In the genomic region with DNA sequence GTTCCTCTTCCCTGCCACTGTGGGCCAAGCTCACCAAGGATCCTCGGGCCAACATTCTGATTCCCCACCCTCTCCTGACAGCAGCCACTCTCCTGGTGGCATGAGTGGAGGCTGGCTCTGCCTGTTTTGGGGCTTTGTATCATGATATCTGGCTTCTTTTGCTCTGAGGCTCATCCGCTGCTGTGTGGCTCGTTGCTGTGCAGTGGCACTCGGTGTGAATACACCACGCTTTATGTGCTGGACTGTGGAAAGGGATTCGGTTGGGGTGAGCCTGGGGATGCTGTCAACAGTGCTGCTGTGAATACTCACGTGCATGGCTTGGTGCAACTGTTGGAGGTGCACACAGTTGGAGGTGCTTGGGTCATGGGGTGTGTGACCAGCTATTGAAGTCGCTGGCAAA, we compare ENCODE assay signal across 25 cellular contexts.
A peak's percentile ranks its signal among the peaks of the same experiment; 100 is the strongest.
DNase-seq lines count a peak whose midpoint lies in the region; ATAC-seq and TF ChIP-seq lines count a peak whose summit lies in the region.
"Had no signal": no experiment of that assay in that cellular context is flagged by ENCODE, and none has a peak within 500 bp of the region (broad histone marks: within the 10 kb centered on the region; RNA-seq: fewer than 3 reads in every experiment).

No MANE protein-coding gene starts in this region.

- H3K36me3 Mint-ChIP-seq in stimulated activated effector memory CD8-positive, alpha-beta T cell treated with anti-CD3 and anti-CD28 coated beads, Interleukin-12 subunit alpha, Interleukin-12 subunit beta, amount 100 ng/mL, for 72 hours, result no peaks in the 10 kb centered on the region
- no peaks in the 10 kb centered on the region for H3K36me3 Mint-ChIP-seq in activated T-cell treated with anti-CD3 and anti-CD28 coated beads, Interleukin-2, amount 50 U/mL, for 4 hours (ENCODE audit: insufficient read depth)
- H3K36me3 Mint-ChIP-seq: CD8-positive, alpha-beta T cell had no signal

- no peak for DNase-seq in Panc1 (ENCODE audit: low read depth, low spot score)
- no peak for DNase-seq in stimulated activated effector memory CD8-positive, alpha-beta T cell treated with anti-CD3 and anti-CD28 coated beads, Interleukin-12 subunit alpha, Interleukin-12 subunit beta, amount 100 ng/mL, for 72 hours (ENCODE audit: low spot score in 2 of 2)
- no peak for DNase-seq in activated T-cell treated with anti-CD3 and anti-CD28 coated beads, Interleukin-2, amount 50 U/mL, for 4 hours
- no peak for DNase-seq in putamen (ENCODE audit: low spot score)
- DNase-seq: AML-193; Caco-2; CD8-positive, alpha-beta T cell; DMS79 treated with DMSO at 0.1 percent for 48 hours; GOT3; MM.1S; NCI-H1694; NCI-H2029 treated with DMSO at 0.1 percent for 48 hours; NCI-H526; PC-9; Right ventricle myocardium superior; RPMI8226 had no signal

- H3K4me3 Mint-ChIP-seq in stimulated activated effector memory CD8-positive, alpha-beta T cell treated with anti-CD3 and anti-CD28 coated beads, Interleukin-12 subunit alpha, Interleukin-12 subunit beta, amount 100 ng/mL, for 72 hours, result no peak overlapping the region
- H3K4me3 Mint-ChIP-seq in activated T-cell treated with anti-CD3 and anti-CD28 coated beads, Interleukin-2, amount 50 U/mL, for 4 hours, result no peak overlapping the region
- H3K4me3 Mint-ChIP-seq: CD8-positive, alpha-beta T cell; IgD-negative memory B cell had no signal

- no peaks in the 10 kb centered on the region for H3K4me1 Mint-ChIP-seq in stimulated activated effector memory CD8-positive, alpha-beta T cell treated with anti-CD3 and anti-CD28 coated beads, Interleukin-12 subunit alpha, Interleukin-12 subunit beta, amount 100 ng/mL, for 72 hours
- H3K4me1 Mint-ChIP-seq in activated T-cell treated with anti-CD3 and anti-CD28 coated beads, Interleukin-2, amount 50 U/mL, for 4 hours (ENCODE audit: low read depth), result no peaks in the 10 kb centered on the region
- H3K4me1 Mint-ChIP-seq: IgD-negative memory B cell had no signal

- H3K4me2 ChIP-seq in BLaER1 treated with 17β-estradiol and CSF1 and Interleukin-3, amounts not matched to agents 10 nM and 100 nM, result peak overlapping the region in 9 of 11 experiments; percentile 18 to 55 (median 37); a peak in 9 of 22 replicates
- H3K4me2 ChIP-seq: A549, KMS-11, PC-9 had no signal

- H4K20me1 ChIP-seq in BLaER1 treated with 17β-estradiol and CSF1 and Interleukin-3, amounts not matched to agents 10 nM and 100 nM, result no peaks in the 10 kb centered on the region

- peak; percentile 51; the same call in 1 of the 2 replicates for ATAC-seq in Panc1
- peak; percentile 31 for ATAC-seq in stimulated activated effector memory CD8-positive, alpha-beta T cell treated with anti-CD3 and anti-CD28 coated beads, Interleukin-12 subunit alpha, Interleukin-12 subunit beta, amount 100 ng/mL, for 72 hours
- ATAC-seq in activated T-cell treated with anti-CD3 and anti-CD28 coated beads, Interleukin-2, amount 50 U/mL, for 4 hours, result no peak
- ATAC-seq in GM21526 (IDR thresholded peaks at IDR 0.05; ENCODE audit: low FRiP score, unreplicated experiment), result no peak
- ATAC-seq: CD8-positive, alpha-beta T cell had no signal

- intact Hi-C loops in Panc1 (cut with micrococcal nuclease; ENCODE audit: unreplicated experiment), result no loop called here

- H3K27me3 ChIP-seq in BLaER1 treated with 17β-estradiol and CSF1 and Interleukin-3, amounts not matched to agents 10 nM and 100 nM, result no peaks in the 10 kb centered on the region
- H3K27me3 ChIP-seq in Panc1 (ENCODE audit: control insufficient read depth, insufficient read depth, low read length), result no peaks in the 10 kb centered on the region; the same call in 1 of the 2 replicates
- no peaks in the 10 kb centered on the region for H3K27me3 ChIP-seq in iPS-20b (ENCODE audit: insufficient read depth, low read length)
- H3K27me3 ChIP-seq: SJSA1 had no signal

- POLR2A ChIA-PET in Panc1 (lab: Charles Lee), result no interaction called here

- H3K27ac ChIP-seq in BLaER1 treated with 17β-estradiol and CSF1 and Interleukin-3, amounts not matched to agents 10 nM and 100 nM, result no peak overlapping the region
- H3K27ac ChIP-seq in Panc1 (ENCODE audit: low read length) (no peak overlapping the region), iPS-20b (ENCODE audit: low read length) (peak overlapping the region; percentile 31)
- H3K27ac ChIP-seq: A549, C4-2B, HL-60, KMS-11, PC-9, SJSA1 had no signal

- no peaks in the 10 kb centered on the region for H3K9me3 Mint-ChIP-seq in stimulated activated effector memory CD8-positive, alpha-beta T cell treated with anti-CD3 and anti-CD28 coated beads, Interleukin-12 subunit alpha, Interleukin-12 subunit beta, amount 100 ng/mL, for 72 hours
- H3K9me3 Mint-ChIP-seq in activated T-cell treated with anti-CD3 and anti-CD28 coated beads, Interleukin-2, amount 50 U/mL, for 4 hours, result no peaks in the 10 kb centered on the region
- H3K9me3 Mint-ChIP-seq: CD8-positive, alpha-beta T cell had no signal

- TF ChIP-seq CTCF in Panc1 (IDR thresholded peaks at IDR 0.05), result no peak

- H3K4me1 ChIP-seq in BLaER1 treated with 17β-estradiol and CSF1 and Interleukin-3, amounts not matched to agents 10 nM and 100 nM, result peaks cover 6 to 11% (median 7%) of the 10 kb centered on the region in 10 experiments; a peak in 15 of 20 replicates
- H3K4me1 ChIP-seq in Panc1 (ENCODE audit: control insufficient read depth, insufficient read depth, low read length), result no peaks in the 10 kb centered on the region
- peaks cover 10% of the 10 kb centered on the region; the same call in 1 of the 2 replicates for H3K4me1 ChIP-seq in iPS-20b (ENCODE audit: insufficient read depth, low read length)
- H3K4me1 ChIP-seq: A549, Caco-2, SJSA1 had no signal

- H3K9me3 ChIP-seq in BLaER1 treated with 17β-estradiol and CSF1 and Interleukin-3, amounts not matched to agents 10 nM and 100 nM (replicated peaks in 1 of 11), result no peaks in the 10 kb centered on the region
- H3K9me3 ChIP-seq in Panc1 (ENCODE audit: control insufficient read depth, insufficient read depth, low read depth, low read length), result no peaks in the 10 kb centered on the region
- no peaks in the 10 kb centered on the region for H3K9me3 ChIP-seq in iPS-20b (ENCODE audit: insufficient read depth, low read depth, low read length)
- H3K9me3 ChIP-seq: A549, Caco-2, SJSA1 had no signal

- H3K4me3 ChIP-seq in BLaER1 treated with 17β-estradiol and CSF1 and Interleukin-3, amounts not matched to agents 10 nM and 100 nM, result no peak overlapping the region
- H3K4me3 ChIP-seq in Panc1 (ENCODE audit: low read depth in 2 of 2, low read length in 2 of 2), result no peak overlapping the region
- H3K4me3 ChIP-seq in iPS-20b (ENCODE audit: low read length), result no peak overlapping the region
- H3K4me3 ChIP-seq: A549, PC-9, SJSA1 had no signal

- no peak overlapping the region for H3K27ac Mint-ChIP-seq in stimulated activated effector memory CD8-positive, alpha-beta T cell treated with anti-CD3 and anti-CD28 coated beads, Interleukin-12 subunit alpha, Interleukin-12 subunit beta, amount 100 ng/mL, for 72 hours
- H3K27ac Mint-ChIP-seq: CD8-positive, alpha-beta T cell; IgD-negative memory B cell had no signal

- CTCF ChIA-PET in Panc1 (lab: Charles Lee), result no interaction called here

- no TSS peak for BruUV-seq in Panc1 (replicated peaks; lab: Mats Ljungman, UMichigan)

- H3K27me3 Mint-ChIP-seq in activated T-cell treated with anti-CD3 and anti-CD28 coated beads, Interleukin-2, amount 50 U/mL, for 4 hours (ENCODE audit: low read depth), result peaks cover 2% of the 10 kb centered on the region

- H3K9ac ChIP-seq in BLaER1 treated with 17β-estradiol and CSF1 and Interleukin-3, amounts not matched to agents 10 nM and 100 nM, result no peak overlapping the region
- H3K9ac ChIP-seq in iPS-20b (ENCODE audit: low read depth, low read length), result no peak overlapping the region
- H3K9ac ChIP-seq: KMS-11 had no signal

- in situ Hi-C loops in Panc1 (cut with HindIII; ENCODE audit: low pct_unique_long_range_greater_than_20kb, low sequenced_read_pairs), result no loop called here

- no peaks in the 10 kb centered on the region for H3K36me3 ChIP-seq in BLaER1 treated with 17β-estradiol and CSF1 and Interleukin-3, amounts not matched to agents 10 nM and 100 nM
- H3K36me3 ChIP-seq in Panc1 (ENCODE audit: control insufficient read depth, insufficient read depth, low read length), result no peaks in the 10 kb centered on the region
- no peaks in the 10 kb centered on the region for H3K36me3 ChIP-seq in iPS-20b (ENCODE audit: insufficient read depth, low read depth, low read length)
- H3K36me3 ChIP-seq: SJSA1 had no signal

Comparison
In these comparisons a context has a peak if more than half of its experiments do, and no peak if none do; other contexts are left out.
1. ATAC-seq: peak in Panc1 (single experiment) and stimulated activated effector memory CD8-positive, alpha-beta T cell treated with anti-CD3 and anti-CD28 coated beads, Interleukin-12 subunit alpha, Interleukin-12 subunit beta, amount 100 ng/mL, for 72 hours (single experiment); none in activated T-cell treated with anti-CD3 and anti-CD28 coated beads, Interleukin-2, amount 50 U/mL, for 4 hours (0 of 2) and GM21526 (single experiment).